Comparison of ENCODE assay signal across 1 cellular context in genomic region chr18:75607701-75608100, GRCh38.
TF ChIP-seq lines count a peak whose summit lies in the region.

No MANE protein-coding gene starts in this region.

TF ChIP-seq in GM23338, 12 proteins besides CTCF, POLR2A, EP300 and RAD21 (continued from another document):
- TF ChIP-seq REST (IDR thresholded peaks at IDR 0.05; ENCODE audit: unreplicated experiment) (no peak), NANOG (IDR thresholded peaks at IDR 0.05; ENCODE audit: borderline replicate concordance) (no peak), CREB1 (CRISPR knock-in tag; IDR thresholded peaks at IDR 0.05; ENCODE audit: low read depth) (no peak)
